In genomic region chr17:27519550-27519949, GRCh38 we compare ENCODE assay signal across 13 cellular contexts.
A peak's percentile ranks its signal among the peaks of the same experiment; 100 is the strongest.
DNase-seq lines count a peak whose midpoint lies in the region; ATAC-seq, FAIRE-seq and TF ChIP-seq lines count a peak whose summit lies in the region.
"Had no signal": no experiment of that assay in that cellular context is flagged by ENCODE, and none has a peak within 500 bp of the region (broad histone marks: within the 10 kb centered on the region; RNA-seq: fewer than 3 reads in every experiment).

No MANE protein-coding gene starts in this region.

- TF ChIP-seq CTCF in K562 (IDR thresholded peaks at IDR 0.05 in 2 of 3, conservative IDR thresholded peaks at IDR 0.05 in 1 of 3; ENCODE audit: insufficient read depth in 2 of 3, low read depth in 1 of 3, low read length in 3 of 3) (no peak), brain microvascular endothelial cell (IDR thresholded peaks at IDR 0.05; ENCODE audit: low read depth, low read length, missing control alignments) (no peak)

- H3K9ac ChIP-seq in K562 (ENCODE audit: insufficient read depth in 1 of 2, low read depth in 2 of 2, low read length in 2 of 2): peak overlapping the region in 1 of 2 experiments; percentile 54; a peak in 1 of 4 replicates

- H3K9me3 ChIP-seq in K562 (replicated peaks; ENCODE audit: control insufficient read depth, insufficient read depth, low read depth, low read length): no peaks in the 10 kb centered on the region
- H3K9me3 ChIP-seq in thymus (ENCODE audit: control insufficient read depth): no peaks in the 10 kb centered on the region

- TF ChIP-seq EP300 in K562 (IDR thresholded peaks at IDR 0.05; ENCODE audit: low read length): no peak

- H3K9me1 ChIP-seq in K562 (ENCODE audit: control insufficient read depth, insufficient read depth, low read length): no peaks in the 10 kb centered on the region

- no peak for DNase-seq in activated naive CD8-positive, alpha-beta T cell treated with anti-CD3 and anti-CD28 coated beads, Interleukin-2, amount 50 U/mL, for 24 hours
- DNase-seq in activated naive CD8-positive, alpha-beta T cell treated with anti-CD3 and anti-CD28 coated beads for 36 hours: no peak
- no peak for DNase-seq in K562 (ENCODE audit: extremely low read depth in 1 of 4, low spot score in 3 of 4)
- DNase-seq in SIG-M5 treated with dmso at 0.1 percent for 504 hours (lab: John Stamatoyannopoulos, UW; ENCODE audit: unreplicated experiment): no peak
- DNase-seq in brain microvascular endothelial cell: no peak
- no peak for DNase-seq in mesenteric fat pad (ENCODE audit: low spot score)
- DNase-seq: activated CD4-positive, CD25-positive, alpha-beta regulatory T cell treated with anti-CD3 and anti-CD28 coated beads, Interleukin-2, amount 50 U/mL, for 72 hours; NCI-H1105; trophoblast cell had no signal

- no peak for TF ChIP-seq RAD21 in K562 (CRISPR knock-in tag; conservative IDR thresholded peaks at IDR 0.05 in 1 of 2, IDR thresholded peaks at IDR 0.05 in 1 of 2)

- no peak overlapping the region for H2AFZ ChIP-seq in K562 (ENCODE audit: low read depth, low read length)

- H3K9me3 Mint-ChIP-seq in activated naive CD8-positive, alpha-beta T cell treated with anti-CD3 and anti-CD28 coated beads, Interleukin-2, amount 50 U/mL, for 24 hours: no peaks in the 10 kb centered on the region
- no peaks in the 10 kb centered on the region for H3K9me3 Mint-ChIP-seq in activated naive CD8-positive, alpha-beta T cell treated with anti-CD3 and anti-CD28 coated beads for 36 hours
- H3K9me3 Mint-ChIP-seq: activated T-helper 2 cell treated with anti-CD3 and anti-CD28 coated beads, Interferon-gamma antibody, Interleukin-2, Interleukin-4, amounts not matched to agents 10 μg/mL and 5 μg/mL and 100 μg/mL, durations not matched to agents 14 hours and 24 hours and 36 hours; central memory CD8-positive, alpha-beta T cell had no signal

- CTCF ChIA-PET in K562 (lab: Yijun Ruan, JAX; ENCODE audit: low intra/inter-chr PET ratio): no interaction called here

- no peak overlapping the region for H3K27ac ChIP-seq in K562 (ENCODE audit: extremely low read depth, low read depth, low read length)
- peak overlapping the region; percentile 46 for H3K27ac ChIP-seq in thymus (ENCODE audit: low read depth)
- H3K27ac ChIP-seq in brain microvascular endothelial cell: no peak overlapping the region

- H3K36me3 ChIP-seq in K562 (ENCODE audit: control insufficient read depth, insufficient read depth, low read length) (no peaks in the 10 kb centered on the region), thymus (ENCODE audit: control insufficient read depth, insufficient read depth) (no peaks in the 10 kb centered on the region), brain microvascular endothelial cell (replicated peaks) (no peaks in the 10 kb centered on the region)

- H3K27ac Mint-ChIP-seq in activated naive CD8-positive, alpha-beta T cell treated with anti-CD3 and anti-CD28 coated beads, Interleukin-2, amount 50 U/mL, for 24 hours: no peak overlapping the region
- H3K27ac Mint-ChIP-seq in activated naive CD8-positive, alpha-beta T cell treated with anti-CD3 and anti-CD28 coated beads for 36 hours: no peak overlapping the region
- H3K27ac Mint-ChIP-seq: activated T-helper 2 cell treated with anti-CD3 and anti-CD28 coated beads, Interferon-gamma antibody, Interleukin-2, Interleukin-4, amounts not matched to agents 10 μg/mL and 5 μg/mL and 100 μg/mL, durations not matched to agents 14 hours and 24 hours and 36 hours had no signal

- no peak for FAIRE-seq in K562 (lab: Jason Lieb, UNC)

- WGBS in K562 (ENCODE audit: insufficient coverage, low coverage, missing lambda C conversion rate): 51% methylated on average over 4 of the region's 4 CpGs
- WGBS in thymus: 94% methylated on average over 4 of the region's 4 CpGs

- in situ Hi-C loops in K562 (cut with MboI): no loop called here
- in situ Hi-C loops in brain microvascular endothelial cell (cut with HindIII; ENCODE audit: low pct_ligation_motif_present, low sequenced_read_pairs): no loop called here

- no peaks in the 10 kb centered on the region for H3K27me3 Mint-ChIP-seq in activated naive CD8-positive, alpha-beta T cell treated with anti-CD3 and anti-CD28 coated beads, Interleukin-2, amount 50 U/mL, for 24 hours
- H3K27me3 Mint-ChIP-seq in activated naive CD8-positive, alpha-beta T cell treated with anti-CD3 and anti-CD28 coated beads for 36 hours: no peaks in the 10 kb centered on the region
- H3K27me3 Mint-ChIP-seq: central memory CD8-positive, alpha-beta T cell had no signal

- no peak overlapping the region for H3K4me3 ChIP-seq in K562
- no peak overlapping the region for H3K4me3 ChIP-seq in thymus (ENCODE audit: low read length)
- H3K4me3 ChIP-seq in brain microvascular endothelial cell (ENCODE audit: low read depth, low read length): no peak overlapping the region

- peaks cover 11 to 47% of the 10 kb centered on the region in 2 experiments for H3K4me1 ChIP-seq in K562 (replicated peaks in 1 of 2; ENCODE audit: control insufficient read depth in 2 of 2, insufficient read depth in 2 of 2, low read length in 2 of 2)
- H3K4me1 ChIP-seq in thymus (ENCODE audit: control insufficient read depth, insufficient read depth, low read length): no peaks in the 10 kb centered on the region

- intact Hi-C loops in K562 (cut with micrococcal nuclease): no loop called here

- peaks cover 6% of the 10 kb centered on the region; the same call in 1 of the 2 replicates for H4K20me1 ChIP-seq in K562 (replicated peaks; ENCODE audit: control insufficient read depth, insufficient read depth, low read length)

- H3K4me1 Mint-ChIP-seq in activated naive CD8-positive, alpha-beta T cell treated with anti-CD3 and anti-CD28 coated beads, Interleukin-2, amount 50 U/mL, for 24 hours: peaks cover 45% of the 10 kb centered on the region
- H3K4me1 Mint-ChIP-seq in activated naive CD8-positive, alpha-beta T cell treated with anti-CD3 and anti-CD28 coated beads for 36 hours: peaks cover 44% of the 10 kb centered on the region

- H3K79me2 ChIP-seq in K562 (ENCODE audit: control insufficient read depth, insufficient read depth, low read length): peaks cover 79% of the 10 kb centered on the region

- BruUV-seq in K562 (replicated peaks; lab: Mats Ljungman, UMichigan): no TSS peak

- peak; percentile 59 for ATAC-seq in activated naive CD8-positive, alpha-beta T cell treated with anti-CD3 and anti-CD28 coated beads, Interleukin-2, amount 50 U/mL, for 24 hours
- peak; percentile 76 for ATAC-seq in HG02678 (IDR thresholded peaks at IDR 0.05; ENCODE audit: unreplicated experiment)
- peak; percentile 9; the same call in 2 of the 3 replicates for ATAC-seq in K562

- H3K4me2 ChIP-seq in K562 (ENCODE audit: insufficient read depth, low read length): no peak overlapping the region

- H3K27me3 ChIP-seq in K562 (ENCODE audit: control insufficient read depth in 2 of 2, insufficient read depth in 2 of 2, low read length in 2 of 2): no peaks in the 10 kb centered on the region
- no peaks in the 10 kb centered on the region for H3K27me3 ChIP-seq in thymus (ENCODE audit: control insufficient read depth, insufficient read depth)
- H3K27me3 ChIP-seq in brain microvascular endothelial cell (replicated peaks): no peaks in the 10 kb centered on the region

- POLR2A ChIA-PET in K562 (lab: Yijun Ruan, JAX): interaction anchor here (0.6 to 1.4 kb wide), 4 partner anchors 12 to 431 kb away, joined by 3 to 5 read pairs (median 4); no protein-coding TSS in a partner anchor

- TF ChIP-seq POLR2A in K562 (conservative IDR thresholded peaks at IDR 0.05): no peak

- H3K4me3 Mint-ChIP-seq in activated naive CD8-positive, alpha-beta T cell treated with anti-CD3 and anti-CD28 coated beads, Interleukin-2, amount 50 U/mL, for 24 hours: no peak overlapping the region
- H3K4me3 Mint-ChIP-seq in activated naive CD8-positive, alpha-beta T cell treated with anti-CD3 and anti-CD28 coated beads for 36 hours: no peak overlapping the region
- H3K4me3 Mint-ChIP-seq: central memory CD8-positive, alpha-beta T cell had no signal

- no peaks in the 10 kb centered on the region for H3K36me3 Mint-ChIP-seq in activated naive CD8-positive, alpha-beta T cell treated with anti-CD3 and anti-CD28 coated beads, Interleukin-2, amount 50 U/mL, for 24 hours (ENCODE audit: low read depth)
- peaks cover 5% of the 10 kb centered on the region for H3K36me3 Mint-ChIP-seq in activated naive CD8-positive, alpha-beta T cell treated with anti-CD3 and anti-CD28 coated beads for 36 hours

TF ChIP-seq in K562, 482 proteins besides CTCF, POLR2A, EP300 and RAD21:
- TF ChIP-seq MXI1 (IDR thresholded peaks at IDR 0.05; ENCODE audit: low read depth, low read length): no peak
- TF ChIP-seq, protein P1, sequence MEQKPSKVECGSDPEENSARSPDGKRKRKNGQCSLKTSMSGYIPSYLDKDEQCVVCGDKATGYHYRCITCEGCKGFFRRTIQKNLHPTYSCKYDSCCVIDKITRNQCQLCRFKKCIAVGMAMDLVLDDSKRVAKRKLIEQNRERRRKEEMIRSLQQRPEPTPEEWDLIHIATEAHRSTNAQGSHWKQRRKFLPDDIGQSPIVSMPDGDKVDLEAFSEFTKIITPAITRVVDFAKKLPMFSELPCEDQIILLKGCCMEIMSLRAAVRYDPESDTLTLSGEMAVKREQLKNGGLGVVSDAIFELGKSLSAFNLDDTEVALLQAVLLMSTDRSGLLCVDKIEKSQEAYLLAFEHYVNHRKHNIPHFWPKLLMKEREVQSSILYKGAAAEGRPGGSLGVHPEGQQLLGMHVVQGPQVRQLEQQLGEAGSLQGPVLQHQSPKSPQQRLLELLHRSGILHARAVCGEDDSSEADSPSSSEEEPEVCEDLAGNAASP (IDR thresholded peaks at IDR 0.05): no peak

Comparison
In these comparisons a context has a peak if more than half of its experiments do, and no peak if none do; other contexts are left out.
1. ATAC-seq: peak in every context shown above with its lines; median percentile 76 in HG02678; 59 in activated naive CD8-positive, alpha-beta T cell treated with anti-CD3 and anti-CD28 coated beads, Interleukin-2, amount 50 U/mL, for 24 hours; 9 in K562.